Comparison of ENCODE assay signal across 33 cellular contexts in genomic region chr1:56524263-56524662, GRCh38. TPM values are rescaled to one million over a fixed set of nuclear protein-coding genes. Genes with fewer than 3 reads are reported as not detected.
"Had no signal": no experiment of that assay in that cellular context is flagged by ENCODE, and none has a peak within 500 bp of the region (broad histone marks: within the 10 kb centered on the region; RNA-seq: fewer than 3 reads in every experiment).

No MANE protein-coding gene starts in this region.

- H3K9me3 Mint-ChIP-seq: activated CD4-positive, alpha-beta T cell treated with anti-CD3 and anti-CD28 coated beads, Interleukin-2, amount 10 ng/mL, durations not matched to agents 7 days and 5 days; activated CD8-positive, alpha-beta T cell treated with anti-CD3 and anti-CD28 coated beads for 36 hours; brain; mesothelial cell of epicardium; naive thymus-derived CD4-positive, alpha-beta T cell had no signal

- H3K27ac Mint-ChIP-seq: activated CD4-positive, alpha-beta T cell treated with anti-CD3 and anti-CD28 coated beads, Interleukin-2, amount 10 ng/mL, durations not matched to agents 7 days and 5 days; activated CD8-positive, alpha-beta T cell treated with anti-CD3 and anti-CD28 coated beads for 36 hours; activated naive CD8-positive, alpha-beta T cell; mesothelial cell of epicardium; naive thymus-derived CD4-positive, alpha-beta T cell had no signal

- ATAC-seq: activated CD8-positive, alpha-beta T cell treated with anti-CD3 and anti-CD28 coated beads for 36 hours; naive thymus-derived CD4-positive, alpha-beta T cell; pancreas had no signal

- H3K36me3 ChIP-seq: colonic mucosa had no signal

- FAIRE-seq: endometrium, pancreas had no signal

- H2AFZ ChIP-seq: hepatocyte had no signal

- H3K36me3 Mint-ChIP-seq: activated naive CD8-positive, alpha-beta T cell; naive thymus-derived CD4-positive, alpha-beta T cell had no signal

- H3K4me3 Mint-ChIP-seq: activated CD4-positive, alpha-beta T cell treated with anti-CD3 and anti-CD28 coated beads, Interleukin-2, amount 10 ng/mL, durations not matched to agents 7 days and 5 days; activated CD8-positive, alpha-beta T cell treated with anti-CD3 and anti-CD28 coated beads for 36 hours; activated naive CD8-positive, alpha-beta T cell; brain; mesothelial cell of epicardium; naive thymus-derived CD4-positive, alpha-beta T cell had no signal

- H3K27ac ChIP-seq: adrenal gland, ascending aorta, cardiac muscle cell, colonic mucosa, epithelial cell of prostate, esophagus squamous epithelium, hepatocyte, pancreas, right atrium auricular region, suprapubic skin had no signal

- H3K27me3 Mint-ChIP-seq: activated CD4-positive, alpha-beta T cell treated with anti-CD3 and anti-CD28 coated beads, Interleukin-2, amount 10 ng/mL, durations not matched to agents 7 days and 5 days; activated CD8-positive, alpha-beta T cell treated with anti-CD3 and anti-CD28 coated beads for 36 hours; activated naive CD8-positive, alpha-beta T cell had no signal

- H3K4me2 ChIP-seq: hepatocyte, smooth muscle cell had no signal

- H3K27me3 ChIP-seq: adrenal gland, ascending aorta, cardiac muscle cell, colonic mucosa, esophagus squamous epithelium, hepatocyte, pancreas, right atrium auricular region, suprapubic skin, tibial nerve had no signal

- H3K4me3 ChIP-seq: adrenal gland, ascending aorta, cardiac muscle cell, colonic mucosa, esophagus squamous epithelium, hepatocyte, pancreas, right atrium auricular region, smooth muscle cell, suprapubic skin, tibial nerve had no signal

- DNase-seq: activated CD4-positive, alpha-beta T cell treated with anti-CD3 and anti-CD28 coated beads for 1 hour; activated CD4-positive, alpha-beta T cell treated with anti-CD3 and anti-CD28 coated beads, Interleukin-2, amount 10 ng/mL, durations not matched to agents 7 days and 5 days; activated CD8-positive, alpha-beta T cell treated with anti-CD3 and anti-CD28 coated beads for 36 hours; activated effector memory CD4-positive, alpha-beta T cell treated with Interleukin-2 at 50 U/mL for 16 hours; activated naive CD4-positive, alpha-beta T cell treated with Interleukin-2 at 50 U/mL for 16 hours; activated T-cell treated with anti-CD3 and anti-CD28 coated beads, Interleukin-2, amount 50 U/mL, for 48 hours; adrenal gland; cerebellar nuclear complex; colonic mucosa; effector CD8-positive, alpha-beta T cell; esophagus squamous epithelium; foreskin melanocyte; islet precursor cell; mammary epithelial cell; naive thymus-derived CD4-positive, alpha-beta T cell; pancreas; stimulated activated CD4-positive, alpha-beta T cell treated with anti-CD3 and anti-CD28 coated beads, Interleukin-1b, Interleukin-23, amount 100 ng/mL, for 48 hours; stimulated activated CD4-positive, alpha-beta T cell treated with anti-CD3 and anti-CD28 coated beads, Interleukin-4, amount 100 ng/mL, for 4 hours; stimulated activated CD8-positive, alpha-beta memory T cell treated with anti-CD3 and anti-CD28 coated beads, Interleukin-4, amount 100 ng/mL, for 48 hours; stimulated activated naive CD4-positive, alpha-beta T cell; T-helper 2 cell had no signal

- H3K9me3 ChIP-seq: adrenal gland, ascending aorta, colonic mucosa, esophagus squamous epithelium, pancreas, right atrium auricular region, suprapubic skin, tibial nerve had no signal

RNA-seq across cellular contexts. Expression of gene PLPP3, which starts 55.1 kb away (rescaled TPM):
- total RNA-seq: activated CD4-positive, alpha-beta T cell treated with anti-CD3 and anti-CD28 coated beads, Interleukin-2, amount 10 ng/mL, durations not matched to agents 7 days and 5 days; activated CD8-positive, alpha-beta T cell treated with anti-CD3 and anti-CD28 coated beads for 36 hours had no signal
- polyA plus RNA-seq: naive thymus-derived CD4-positive, alpha-beta T cell had no signal
